In genomic region chr19:7395793-7396192, GRCh38 we compare ENCODE assay signal across 8 cellular contexts. TPM values are rescaled to one million over a fixed set of nuclear protein-coding genes. Genes with fewer than 3 reads are reported as not detected.
DNase-seq lines count a peak whose midpoint lies in the region; ATAC-seq and TF ChIP-seq lines count a peak whose summit lies in the region.

No MANE protein-coding gene starts in this region.

- no peaks in the 10 kb centered on the region for H3K27me3 Mint-ChIP-seq in naive thymus-derived CD8-positive, alpha-beta T cell

- H3K4me1 Mint-ChIP-seq in naive thymus-derived CD8-positive, alpha-beta T cell: peaks cover 18 to 66% (median 48%) of the 10 kb centered on the region in 4 donors

- H3K9me3 Mint-ChIP-seq in naive thymus-derived CD8-positive, alpha-beta T cell: no peaks in the 10 kb centered on the region

- no peak for ATAC-seq in naive thymus-derived CD8-positive, alpha-beta T cell

- H3K36me3 ChIP-seq in BE2C (no peaks in the 10 kb centered on the region), KOPT-K1 (ENCODE audit: insufficient read depth, low read length) (peaks cover 48% of the 10 kb centered on the region)

- H3K4me1 ChIP-seq in BE2C: no peaks in the 10 kb centered on the region

- POLR2A ChIA-PET in naive thymus-derived CD8-positive, alpha-beta T cell (lab: Charles Lee): interaction anchor here (0.6 to 5.2 kb wide), 3 partner anchors 15 to 46 kb away, joined by 3 to 40 read pairs (median 5); partner anchors contain the start of gene ARHGEF18

- H3K36me3 Mint-ChIP-seq in naive thymus-derived CD8-positive, alpha-beta T cell: peaks cover 0 to 63% (median 8%) of the 10 kb centered on the region in 3 donors

- TF ChIP-seq CTCF in BE2C (IDR thresholded peaks at IDR 0.05; ENCODE audit: low read depth, low read length): no peak

- H3K4me3 ChIP-seq in BE2C (ENCODE audit: low read depth, low read length): peak overlapping the region; percentile 87

- no peaks in the 10 kb centered on the region for H3K27me3 ChIP-seq in BE2C

- H3K27ac ChIP-seq in KOPT-K1 (ENCODE audit: low read depth, low read length, poor library complexity, severe bottlenecking): peak overlapping the region; percentile 63

- H3K27ac Mint-ChIP-seq in naive thymus-derived CD8-positive, alpha-beta T cell: peak overlapping the region; percentile 32 to 88 (median 78)

- DNase-seq in BE2C (no peak), dermis blood vessel endothelial cell (peak; percentile 15), NCI-H524 treated with DMSO at 0.1 percent for 48 hours (lab: John Stamatoyannopoulos, UW) (no peak), NCI-H2227 treated with DMSO at 0.1 percent for 48 hours (lab: John Stamatoyannopoulos, UW) (no peak), RKO (ENCODE audit: low spot score) (no peak)
- no peak for DNase-seq in naive thymus-derived CD8-positive, alpha-beta T cell
- no peak for DNase-seq in stimulated activated CD4-positive, alpha-beta T cell treated with anti-CD3 and anti-CD28 coated beads, Interleukin-2, amount 100 ng/mL, for 48 hours

- H3K9me3 ChIP-seq in BE2C (no peaks in the 10 kb centered on the region), KOPT-K1 (ENCODE audit: insufficient read depth, low read length, poor library complexity, severe bottlenecking) (no peaks in the 10 kb centered on the region)

- peak overlapping the region; percentile 65 to 87 (median 80) for H3K4me3 Mint-ChIP-seq in naive thymus-derived CD8-positive, alpha-beta T cell

RNA-seq across cellular contexts. Expression of gene ARHGEF18, which starts 47.1 kb away (rescaled TPM):
- 16.0 TPM for polyA plus RNA-seq in BE2C (2012; ENCODE audit: insufficient read depth, insufficient read length, low read depth)
- total RNA-seq in dermis blood vessel endothelial cell: 37.8 and 45.3 TPM in 2 replicates
- total RNA-seq in naive thymus-derived CD8-positive, alpha-beta T cell: 100 to 1,000 TPM; 118 to 140 TPM
- 10 to 100 TPM in 1 of 3 donors, 1 to 10 TPM in 2; 3.2 to 10.6 (median 5.6) TPM for polyA plus RNA-seq in naive thymus-derived CD8-positive, alpha-beta T cell
